ENCODE assay signal across 22 cellular contexts in the genomic region with DNA sequence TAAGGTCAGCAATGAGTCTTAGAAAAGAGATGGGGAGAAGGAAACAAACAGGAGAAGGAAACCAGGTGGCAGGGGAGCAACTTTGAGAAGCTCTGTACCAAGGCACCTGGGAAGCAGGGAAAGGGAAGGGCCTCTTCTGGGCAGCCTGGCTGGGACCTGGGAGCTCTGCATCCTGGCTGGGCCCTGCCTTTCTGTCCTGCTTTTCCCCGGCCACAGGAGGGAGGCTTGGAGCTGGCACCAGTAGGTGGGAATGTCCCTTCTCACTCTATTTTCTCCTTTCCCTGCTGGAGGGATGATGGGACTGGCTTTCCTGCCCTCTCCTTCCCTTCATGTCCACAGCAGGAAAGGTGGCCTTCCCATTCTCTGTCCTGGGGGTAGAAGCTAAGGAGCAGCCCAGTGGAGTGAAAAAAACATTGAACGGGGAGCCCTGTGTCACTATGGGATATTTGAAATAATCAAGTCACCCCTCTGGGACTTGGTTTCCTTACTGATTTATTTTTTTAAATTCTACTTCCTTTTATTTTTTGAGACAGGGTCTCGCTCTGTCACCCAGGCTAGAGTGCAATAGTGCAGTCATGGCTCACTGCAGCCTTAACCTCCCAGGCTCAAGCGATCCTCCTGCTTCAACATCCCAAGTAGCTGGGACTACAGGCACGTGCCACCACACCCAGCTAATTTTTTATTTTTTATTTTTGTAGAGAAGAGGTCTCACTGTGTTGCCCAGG. TPM values are rescaled to one million over a fixed set of nuclear protein-coding genes. Genes with fewer than 3 reads are reported as not detected.
DNase-seq lines count a peak whose midpoint lies in the region; ATAC-seq and TF ChIP-seq lines count a peak whose summit lies in the region.
"Had no signal": no experiment of that assay in that cellular context is flagged by ENCODE, and none has a peak within 500 bp of the region (broad histone marks: within the 10 kb centered on the region; RNA-seq: fewer than 3 reads in every experiment).

No MANE protein-coding gene starts in this region.

- H3K4me3 ChIP-seq in PC-3 (ENCODE audit: low read length) = no peak overlapping the region
- H3K4me3 ChIP-seq in endodermal cell (ENCODE audit: low read length) = no peak overlapping the region
- no peak overlapping the region for H3K4me3 ChIP-seq in osteoblast (ENCODE audit: insufficient read depth, low read length)
- H3K4me3 ChIP-seq: hepatocyte had no signal

- H4K20me1 ChIP-seq in PC-3 (ENCODE audit: low read length) (no peaks in the 10 kb centered on the region), osteoblast (ENCODE audit: insufficient read depth, low read length) (no peaks in the 10 kb centered on the region)

- no peaks in the 10 kb centered on the region for H3K36me3 ChIP-seq in PC-3 (ENCODE audit: low read depth, low read length)
- no peaks in the 10 kb centered on the region for H3K36me3 ChIP-seq in endodermal cell (ENCODE audit: control insufficient read depth, insufficient read depth, low read length)
- H3K36me3 ChIP-seq in osteoblast (ENCODE audit: insufficient read depth, low read length) = no peaks in the 10 kb centered on the region

- 71 to 78% methylated on average over 3 to 5 of the region's 5 CpGs for WGBS in endodermal cell (ENCODE audit: insufficient coverage in 1 of 2, insufficient read length in 1 of 2), 2 experiments

- H3K36me3 Mint-ChIP-seq in endodermal cell (ENCODE audit: low read depth) (no peaks in the 10 kb centered on the region), MCF 10A (ENCODE audit: insufficient read depth, unreplicated experiment) (peaks cover 5% of the 10 kb centered on the region)
- H3K36me3 Mint-ChIP-seq: naive thymus-derived CD8-positive, alpha-beta T cell had no signal

- no peak overlapping the region for H3K9ac ChIP-seq in PC-3 (ENCODE audit: low read length)
- H3K9ac ChIP-seq in endodermal cell (ENCODE audit: extremely low read depth, low read length, poor library complexity, severe bottlenecking) = no peak overlapping the region

- BruUV-seq in PC-3 (replicated peaks; lab: Mats Ljungman, UMichigan) (no TSS peak), MCF 10A (replicated peaks; lab: Mats Ljungman, UMichigan) (no TSS peak)

- H3K27ac Mint-ChIP-seq in endodermal cell = no peak overlapping the region
- no peak overlapping the region for H3K27ac Mint-ChIP-seq in MCF 10A (ENCODE audit: low read depth, unreplicated experiment)
- H3K27ac Mint-ChIP-seq: effector memory CD8-positive, alpha-beta T cell had no signal

- H2AFZ ChIP-seq in PC-3 (ENCODE audit: low read length) (no peak overlapping the region), osteoblast (ENCODE audit: low read length) (no peak overlapping the region)
- H2AFZ ChIP-seq: hepatocyte had no signal

- CTCF ChIA-PET in PC-3 (lab: Charles Lee) = interaction anchor here (0.6 to 1.2 kb wide), 5 partner anchors 21 to 162 kb away, joined by 3 to 8 read pairs (median 3); no protein-coding TSS in a partner anchor
- CTCF ChIA-PET in MCF 10A (lab: Yijun Ruan, JAX) = interaction anchor here (0.5 to 47.2 kb wide), 19 partner anchors 7 to 337 kb away, joined by 3 to 2415 read pairs (median 4); a partner anchor contains a TSS

- peak; percentile 24; the same call in 1 of the 2 replicates for TF ChIP-seq CTCF in PC-3 (conservative IDR thresholded peaks at IDR 0.05; ENCODE audit: low read depth, low read length)
- peak; percentile 70 for TF ChIP-seq CTCF in endodermal cell (conservative IDR thresholded peaks at IDR 0.05)
- TF ChIP-seq CTCF in osteoblast (IDR thresholded peaks at IDR 0.05; ENCODE audit: extremely low read depth, low read depth, low read length) = peak; percentile 13
- no peak for TF ChIP-seq CTCF in MCF 10A (IDR thresholded peaks at IDR 0.05; ENCODE audit: unreplicated experiment)

- no peaks in the 10 kb centered on the region for H3F3A ChIP-seq in PC-3 (ENCODE audit: low read length, unreplicated experiment)

- H3K27ac ChIP-seq in PC-3 (ENCODE audit: low read length) (no peak overlapping the region), endodermal cell (ENCODE audit: low read depth, low read length) (no peak overlapping the region), osteoblast (ENCODE audit: low read depth, low read length) (no peak overlapping the region)
- H3K27ac ChIP-seq: C4-2B, hepatocyte, RWPE1 had no signal

- ATAC-seq in PC-3 (peak; percentile 32), HG02759 (IDR thresholded peaks at IDR 0.05; ENCODE audit: unreplicated experiment) (no peak)
- ATAC-seq: effector memory CD8-positive, alpha-beta T cell; naive thymus-derived CD8-positive, alpha-beta T cell had no signal

- DNase-seq in DMS53 (lab: John Stamatoyannopoulos, UW) = peak; percentile 39
- no peak for DNase-seq in DMS53 treated with DMSO at 0.1 percent for 48 hours (lab: John Stamatoyannopoulos, UW; ENCODE audit: unreplicated experiment)
- no peak for DNase-seq in PC-3
- peak; percentile 86 for DNase-seq in endodermal cell
- peak; percentile 58 for DNase-seq in osteoblast (ENCODE audit: insufficient read length, low spot score, missing footprints)
- DNase-seq in hypothalamus (lab: John Stamatoyannopoulos, UW) = no peak
- DNase-seq in MCF 10A (ENCODE audit: unreplicated experiment) = no peak
- DNase-seq: activated CD4-positive, alpha-beta T cell treated with anti-CD3 and anti-CD28 coated beads, Interleukin-2, amount 50 U/mL, for 1 hour; activated naive CD4-positive, alpha-beta T cell; amygdala; cerebellar nuclear complex; effector memory CD8-positive, alpha-beta T cell; naive thymus-derived CD8-positive, alpha-beta T cell; NCI-H1930; NK-92 treated with Interleukin-12 subunit alpha and Interleukin-12 subunit beta, amount 100 ng/mL, for 24 hours; stimulated activated CD4-positive, alpha-beta T cell treated with anti-CD3 and anti-CD28 coated beads, Interleukin-4, amount 100 ng/mL, for 1 hour had no signal

- H3K9me2 ChIP-seq in PC-3 (replicated peaks; ENCODE audit: low read length) = no peaks in the 10 kb centered on the region

- H3K27me3 ChIP-seq in PC-3 (ENCODE audit: low read length) = no peaks in the 10 kb centered on the region
- no peaks in the 10 kb centered on the region for H3K27me3 ChIP-seq in endodermal cell (ENCODE audit: control insufficient read depth, insufficient read depth, low read length, poor library complexity, severe bottlenecking)
- H3K27me3 ChIP-seq in osteoblast (ENCODE audit: insufficient read depth, low read length) = peaks cover 20% of the 10 kb centered on the region

- no peak overlapping the region for H3K4me2 ChIP-seq in PC-3 (ENCODE audit: low read length)
- no peak overlapping the region for H3K4me2 ChIP-seq in osteoblast (ENCODE audit: insufficient read depth, low read length)
- H3K4me2 ChIP-seq: hepatocyte had no signal

- H3K4me1 ChIP-seq in PC-3 (ENCODE audit: insufficient read depth, low read length) = peaks cover 20% of the 10 kb centered on the region
- H3K4me1 ChIP-seq in endodermal cell (ENCODE audit: control insufficient read depth, insufficient read depth, low read length) = no peaks in the 10 kb centered on the region
- peaks cover 20% of the 10 kb centered on the region for H3K4me1 ChIP-seq in osteoblast (ENCODE audit: insufficient read depth, low read length)

- no peaks in the 10 kb centered on the region for H3K79me2 ChIP-seq in PC-3 (ENCODE audit: low read length)
- no peaks in the 10 kb centered on the region for H3K79me2 ChIP-seq in osteoblast (ENCODE audit: insufficient read depth, low read length)
- H3K79me2 ChIP-seq: hepatocyte had no signal

- intact Hi-C loops in PC-3 (cut with micrococcal nuclease) = no loop called here
- intact Hi-C loops in MCF 10A (cut with micrococcal nuclease) = no loop called here

- H3K4me1 Mint-ChIP-seq in endodermal cell = peaks cover 9% of the 10 kb centered on the region
- peaks cover 23% of the 10 kb centered on the region for H3K4me1 Mint-ChIP-seq in MCF 10A (ENCODE audit: insufficient read depth, unreplicated experiment)

- H3K9me3 Mint-ChIP-seq in endodermal cell (no peaks in the 10 kb centered on the region), MCF 10A (ENCODE audit: unreplicated experiment) (no peaks in the 10 kb centered on the region)
- H3K9me3 Mint-ChIP-seq: effector memory CD8-positive, alpha-beta T cell; naive thymus-derived CD8-positive, alpha-beta T cell had no signal

- H3K4me3 Mint-ChIP-seq in endodermal cell (no peak overlapping the region), MCF 10A (ENCODE audit: unreplicated experiment) (no peak overlapping the region)
- H3K4me3 Mint-ChIP-seq: effector memory CD8-positive, alpha-beta T cell; naive thymus-derived CD8-positive, alpha-beta T cell had no signal

- H3K9me3 ChIP-seq in PC-3 (ENCODE audit: low read length) (no peaks in the 10 kb centered on the region), endodermal cell (ENCODE audit: control insufficient read depth, low read length) (no peaks in the 10 kb centered on the region), osteoblast (ENCODE audit: low read depth, low read length) (no peaks in the 10 kb centered on the region)

- H3K27me3 Mint-ChIP-seq in endodermal cell (ENCODE audit: insufficient read depth) (peaks cover 34% of the 10 kb centered on the region), MCF 10A (ENCODE audit: insufficient read depth, unreplicated experiment) (peaks cover 27% of the 10 kb centered on the region)

- POLR2A ChIA-PET in PC-3 (lab: Charles Lee; ENCODE audit: unreplicated experiment) = interaction anchor here (0.6 kb wide), 1 partner anchor 69 kb away, joined by 4 read pairs; a partner anchor contains a TSS
- POLR2A ChIA-PET in MCF 10A (lab: Yijun Ruan, JAX) = interaction anchor here (0.6 to 1.6 kb wide), 3 partner anchors 21 to 162 kb away, joined by 3 to 6 read pairs (median 4); no protein-coding TSS in a partner anchor

RNA-seq across cellular contexts. Expression of a gene that starts 5.1 kb away (rescaled TPM):
- total RNA-seq in PC-3 (2014; rRNA removed) = 58.2 and 70.0 TPM in 2 replicates
- total RNA-seq in endodermal cell = 100 to 1,000 TPM in 1 of 2 donors, 10 to 100 TPM in 1; 65.8 to 103 TPM
- polyA plus RNA-seq in endodermal cell (2013, experiment 1 of 2) = 271 TPM
- polyA plus RNA-seq in endodermal cell (2013, experiment 2 of 2) = 261 TPM
- 0.36 and 1.5 TPM in 2 replicates for total RNA-seq in osteoblast
- not detected in 2 replicates for total RNA-seq in MCF 10A (2022)
- total RNA-seq: naive thymus-derived CD8-positive, alpha-beta T cell had no signal
- polyA plus RNA-seq: naive thymus-derived CD8-positive, alpha-beta T cell had no signal

RNA-seq across cellular contexts. Expression of a gene that starts 23.1 kb away (rescaled TPM):
- 120 and 150 TPM in 2 replicates for total RNA-seq in PC-3 (2014; rRNA removed)
- 100 to 1,000 TPM; 243 to 780 TPM for total RNA-seq in endodermal cell
- polyA plus RNA-seq in endodermal cell (2013, experiment 1 of 2) = 435 TPM
- polyA plus RNA-seq in endodermal cell (2013, experiment 2 of 2) = 409 TPM
- total RNA-seq in osteoblast = 9.1 and 16.6 TPM in 2 replicates
- total RNA-seq in MCF 10A (2022) = 0.98 and 1.9 TPM in 2 replicates
- total RNA-seq: lung microvascular endothelial cell had no signal
- polyA plus RNA-seq: naive thymus-derived CD8-positive, alpha-beta T cell had no signal

RNA-seq across cellular contexts. Expression of a gene that starts 40.4 kb away (rescaled TPM):
- total RNA-seq in PC-3 (2014; rRNA removed) (not detected in 2 replicates), endodermal cell (under 1 TPM in 1 of 2 donors, not detected in 1; 0.31 TPM), osteoblast (not detected in 2 replicates), MCF 10A (2022) (0.37 TPM in 1 of 2 replicates, not detected in the other)
- 1.6 TPM for polyA plus RNA-seq in endodermal cell (2013, experiment 1 of 2)
- polyA plus RNA-seq in endodermal cell (2013, experiment 2 of 2) = 0.83 TPM
- total RNA-seq: A172; lung microvascular endothelial cell; naive thymus-derived CD8-positive, alpha-beta T cell had no signal
- polyA plus RNA-seq: hepatocyte; naive thymus-derived CD8-positive, alpha-beta T cell had no signal

RNA-seq across cellular contexts. Expression of a gene that starts 45.9 kb away (rescaled TPM):
- 10.4 and 14.6 TPM in 2 replicates for total RNA-seq in PC-3 (2014; rRNA removed)
- total RNA-seq in endodermal cell = 10 to 100 TPM; 25.9 to 35.5 TPM
- 36.0 TPM for polyA plus RNA-seq in endodermal cell (2013, experiment 1 of 2)
- 33.1 TPM for polyA plus RNA-seq in endodermal cell (2013, experiment 2 of 2)
- 8.3 and 12.7 TPM in 2 replicates for total RNA-seq in osteoblast
- 46.0 and 68.9 TPM in 2 replicates for total RNA-seq in MCF 10A (2022)

RNA-seq across cellular contexts. Expression of a gene that starts 46.2 kb away (rescaled TPM):
- total RNA-seq in PC-3 (2014; rRNA removed) (39.2 and 51.7 TPM in 2 replicates), endodermal cell (10 to 100 TPM; 37.2 to 39.9 TPM), osteoblast (16.8 and 21.0 TPM in 2 replicates), MCF 10A (2022) (49.9 and 57.5 TPM in 2 replicates)
- polyA plus RNA-seq in endodermal cell (2013, experiment 1 of 2) = 31.9 TPM
- 32.0 TPM for polyA plus RNA-seq in endodermal cell (2013, experiment 2 of 2)

Comparison
In these comparisons a context has a peak if more than half of its experiments do, and no peak if none do; other contexts are left out.
1. DNase-seq: peak in DMS53 (single experiment), endodermal cell (single experiment) and osteoblast (single experiment); none in DMS53 treated with DMSO at 0.1 percent for 48 hours (single experiment), PC-3 (single experiment), hypothalamus (0 of 51) and MCF 10A (single experiment).
2. RNA of a gene that starts 5.1 kb away (total RNA-seq): 65.8 to 103 TPM in endodermal cell and 58.2 to 70.0 TPM in PC-3; 0.36 to 1.5 TPM in osteoblast and not detected in MCF 10A; every median in the first group is over 10 times any median in the second.